Comparison of ENCODE assay signal across 8 cellular contexts in the genomic region with DNA sequence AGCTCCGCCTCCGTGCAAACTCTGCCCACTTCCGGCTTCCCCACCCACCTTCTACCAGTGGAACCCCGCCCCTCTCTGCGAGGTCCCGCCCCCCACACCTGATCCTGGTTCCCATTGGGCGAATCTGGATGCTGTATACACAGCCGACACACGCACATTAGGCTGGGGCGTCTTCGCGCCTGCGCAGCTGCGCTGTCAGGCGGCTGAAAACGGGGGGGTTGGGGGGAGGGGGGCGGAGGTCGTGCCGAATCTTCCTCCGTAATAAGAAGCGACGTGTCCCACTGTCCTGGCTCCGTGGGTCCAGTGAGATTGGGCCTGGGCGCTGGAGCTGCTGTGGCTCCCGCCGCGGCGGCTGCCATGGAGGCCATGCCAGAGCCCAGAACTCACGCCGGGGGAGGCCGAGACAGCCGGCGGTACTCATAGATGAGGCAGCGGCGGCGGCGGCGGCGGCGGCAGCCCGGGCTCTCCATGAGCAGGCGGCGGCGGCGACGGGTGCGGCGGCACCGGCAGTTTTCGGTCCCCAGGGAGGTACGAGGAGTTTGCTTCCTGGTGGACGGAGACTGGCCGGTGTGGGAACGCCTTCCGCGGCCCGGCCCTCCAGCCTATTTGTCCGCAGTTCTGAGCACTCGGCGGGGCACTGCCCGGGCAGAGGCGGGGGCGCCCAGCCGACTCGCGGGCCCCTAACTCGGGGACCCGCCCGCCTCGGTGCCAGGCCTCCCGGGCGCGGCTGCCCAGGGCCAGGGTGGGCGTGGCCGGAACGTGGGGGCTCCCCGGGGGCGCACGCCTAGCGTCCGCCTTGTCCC.
DNase-seq lines count a peak whose midpoint lies in the region; ATAC-seq and TF ChIP-seq lines count a peak whose summit lies in the region.

No MANE protein-coding gene starts in this region.

- peaks cover 17% of the 10 kb centered on the region for H3K4me1 ChIP-seq in suprapubic skin

- peak; percentile 92 for ATAC-seq in HG02571 (IDR thresholded peaks at IDR 0.05; ENCODE audit: unreplicated experiment)

- under 1% methylated on average over 54 of the region's 81 CpGs for WGBS in suprapubic skin

- no peaks in the 10 kb centered on the region for H3K9me3 ChIP-seq in suprapubic skin

- H3K4me3 ChIP-seq in GM06990 (replicated peaks; ENCODE audit: low read depth, low read length), result peak overlapping the region; percentile 83
- H3K4me3 ChIP-seq in NB4 (ENCODE audit: low read depth, low read length), result peak overlapping the region; percentile 87
- H3K4me3 ChIP-seq in suprapubic skin, result peak overlapping the region; percentile 94

- H3K36me3 ChIP-seq in GM06990 (ENCODE audit: control insufficient read depth, insufficient read depth, low read length) (no peaks in the 10 kb centered on the region), suprapubic skin (no peaks in the 10 kb centered on the region)

- TF ChIP-seq CTCF in GM06990 (IDR thresholded peaks at IDR 0.05; ENCODE audit: insufficient read depth, low read length, poor library complexity, severe bottlenecking), result no peak
- TF ChIP-seq CTCF in NB4 (IDR thresholded peaks at IDR 0.05; ENCODE audit: low read depth, low read length), result no peak
- no peak for TF ChIP-seq CTCF in suprapubic skin (IDR thresholded peaks at IDR 0.05)

- DNase-seq in GM06990 (ENCODE audit: extremely low read depth, insufficient read length) (peak; percentile 95), NB4 (ENCODE audit: low read depth) (peak; percentile 97), SK-N-DZ (ENCODE audit: low spot score) (peak; percentile 93), globus pallidus (ENCODE audit: low spot score) (peak; percentile 98), nucleus accumbens (lab: John Stamatoyannopoulos, UW) (peak; percentile 76 to 99 (median 96)), suprapubic skin (ENCODE audit: low spot score in 2 of 2) (peak; percentile 99 to 100)
- DNase-seq in activated naive CD4-positive, alpha-beta T cell treated with anti-CD3 and anti-CD28 coated beads, Interleukin-2, amount 50 U/mL, for 16 hours, result peak; percentile 97

- TF ChIP-seq EP300 in suprapubic skin (IDR thresholded peaks at IDR 0.05), result no peak

- peak; percentile 15 for TF ChIP-seq POLR2A in NB4 (IDR thresholded peaks at IDR 0.05; ENCODE audit: extremely low read depth, insufficient read length)
- peak; percentile 37 to 54 for TF ChIP-seq POLR2A in suprapubic skin (IDR thresholded peaks at IDR 0.05)

- H3K27me3 ChIP-seq in GM06990 (replicated peaks; ENCODE audit: control insufficient read depth, insufficient read depth, low read length), result no peaks in the 10 kb centered on the region
- H3K27me3 ChIP-seq in suprapubic skin, result no peaks in the 10 kb centered on the region

- peak overlapping the region; percentile 99 for H3K27ac ChIP-seq in suprapubic skin

Comparison
In these comparisons a context has a peak if more than half of its experiments do, and no peak if none do; other contexts are left out.
1. Peak in every context shown above with its lines: DNase-seq, ATAC-seq, H3K4me3 ChIP-seq and H3K27ac ChIP-seq.